In genomic region chr12:127130506-127131100, GRCh38 we compare ENCODE assay signal across 20 cellular contexts.
"Had no signal": no experiment of that assay in that cellular context is flagged by ENCODE, and none has a peak within 500 bp of the region (broad histone marks: within the 10 kb centered on the region; RNA-seq: fewer than 3 reads in every experiment).

No MANE protein-coding gene starts in this region.

- H3K27me3 ChIP-seq: body of pancreas, foreskin keratinocyte, hepatocyte, sigmoid colon, tibial nerve had no signal

- ATAC-seq: body of pancreas; foreskin keratinocyte; stimulated activated naive CD8-positive, alpha-beta T cell treated with anti-CD3 and anti-CD28 coated beads, Interleukin-15, Interleukin-2, amounts not matched to agents 100 U/mL and 50 U/mL, for 24 hours; T-helper 17 cell had no signal

- H3K4me1 ChIP-seq: body of pancreas, lower lobe of right lung, sigmoid colon, tibial nerve had no signal

- DNase-seq: activated CD4-positive, alpha-beta T cell treated with anti-CD3 and anti-CD28 coated beads for 1 hour; activated CD4-positive, alpha-beta T cell treated with anti-CD3 and anti-CD28 coated beads, Interleukin-2, amount 50 U/mL, for 48 hours; activated gamma-delta T cell treated with Interleukin-2 at 50 U/mL for 16 hours; activated T-cell treated with anti-CD3 and anti-CD28 coated beads for 4 hours; amniotic stem cell; body of pancreas; dermis blood vessel endothelial cell; effector memory CD4-positive, alpha-beta T cell; esophagus squamous epithelium; foreskin keratinocyte; left cardiac atrium; lower lobe of right lung; midbrain; sigmoid colon; stimulated activated CD4-positive, alpha-beta T cell treated with anti-CD3 and anti-CD28 coated beads, Interleukin-2, amount 100 ng/mL, for 24 hours; stimulated activated naive CD8-positive, alpha-beta T cell treated with anti-CD3 and anti-CD28 coated beads, Interleukin-15, Interleukin-2, amounts not matched to agents 100 U/mL and 50 U/mL, for 24 hours; T-helper 17 cell; WERI-Rb-1 had no signal

- H3K36me3 ChIP-seq: esophagus squamous epithelium, lower lobe of right lung, sigmoid colon, tibial nerve, WERI-Rb-1 had no signal

- H3K4me3 ChIP-seq: body of pancreas, esophagus squamous epithelium, hepatocyte, lower lobe of right lung, sigmoid colon, tibial nerve had no signal

- H3K79me2 ChIP-seq: hepatocyte had no signal

- H3K27ac ChIP-seq: body of pancreas, esophagus squamous epithelium, foreskin keratinocyte, hepatocyte, lower lobe of right lung, sigmoid colon, tibial nerve, WERI-Rb-1 had no signal

- H2AFZ ChIP-seq: hepatocyte had no signal

- H3K9me3 ChIP-seq: body of pancreas, esophagus squamous epithelium, lower lobe of right lung had no signal

- H3K4me2 ChIP-seq: hepatocyte had no signal
